8 cellular contexts compared by ENCODE assay signal in genomic region chr17:43907425-43907981, GRCh38. TPM values are rescaled to one million over a fixed set of nuclear protein-coding genes. Genes with fewer than 3 reads are reported as not detected.
DNase-seq lines count a peak whose midpoint lies in the region; ATAC-seq and TF ChIP-seq lines count a peak whose summit lies in the region.

Gene MPP2, minus strand, starts transcription at chr17:43907536. Its CDS starts 3,076 bp downstream, at chr17:43904460.

- no peaks in the 10 kb centered on the region for H3K36me3 ChIP-seq in BLaER1 treated with 17β-estradiol and CSF1 and Interleukin-3, amounts not matched to agents 10 nM and 100 nM
- H3K36me3 ChIP-seq in heart right ventricle (peaks cover 0 to 9% (median 0%) of the 10 kb centered on the region in 9 donors), trophoblast cell (ENCODE audit: control insufficient read depth in 1 of 2, insufficient read depth in 2 of 2, low read length in 2 of 2) (no peaks in the 10 kb centered on the region), aorta (ENCODE audit: control insufficient read depth in 1 of 2, insufficient read depth in 2 of 2, low read length in 1 of 2) (no peaks in the 10 kb centered on the region)

- no peaks in the 10 kb centered on the region for H3K9me3 ChIP-seq in BLaER1 treated with 17β-estradiol and CSF1 and Interleukin-3, amounts not matched to agents 10 nM and 100 nM (replicated peaks in 1 of 11)
- H3K9me3 ChIP-seq in heart right ventricle (no peaks in the 10 kb centered on the region), trophoblast cell (ENCODE audit: insufficient read depth, low read depth, low read length) (peaks cover 3% of the 10 kb centered on the region), aorta (ENCODE audit: control insufficient read depth, low read length) (no peaks in the 10 kb centered on the region)

- intact Hi-C loops in heart right ventricle (cut with DNase I) (no loop called here), aorta (cut with DNase I) (loop anchor here in 1 of 2 donors (10.0 kb wide), 1 partner anchor 217 kb away; the partner anchor contains the start of gene HDAC5)

- no peak within 1 kb of the TSS for H3K18ac ChIP-seq in trophoblast cell (ENCODE audit: low read length)

- H4K8ac ChIP-seq in trophoblast cell (ENCODE audit: low read depth, low read length): no peak within 1 kb of the TSS

- peaks cover 38 to 64% (median 56%) of the 10 kb centered on the region in 11 experiments for H3K27me3 ChIP-seq in BLaER1 treated with 17β-estradiol and CSF1 and Interleukin-3, amounts not matched to agents 10 nM and 100 nM
- peaks cover 0 to 52% (median 0%) of the 10 kb centered on the region in 7 donors for H3K27me3 ChIP-seq in heart right ventricle
- H3K27me3 ChIP-seq in trophoblast cell (ENCODE audit: insufficient read depth, low read length): peaks cover 18% of the 10 kb centered on the region
- H3K27me3 ChIP-seq in aorta (ENCODE audit: control insufficient read depth in 1 of 2, insufficient read depth in 2 of 2, low read length in 1 of 2): no peaks in the 10 kb centered on the region

- H3K4me1 ChIP-seq in BLaER1 treated with 17β-estradiol and CSF1 and Interleukin-3, amounts not matched to agents 10 nM and 100 nM: peaks cover 26 to 42% (median 34%) of the 10 kb centered on the region in 10 experiments; a peak in 18 of 20 replicates
- H3K4me1 ChIP-seq in heart right ventricle (peaks cover 3 to 41% (median 24%) of the 10 kb centered on the region in 9 donors), trophoblast cell (ENCODE audit: control insufficient read depth in 1 of 2, insufficient read depth in 2 of 2, low read length in 2 of 2) (peaks cover 0 to 11% of the 10 kb centered on the region in 2 experiments), aorta (ENCODE audit: control insufficient read depth in 1 of 2, insufficient read depth in 2 of 2, low read length in 2 of 2) (no peaks in the 10 kb centered on the region)

- H3K23ac ChIP-seq in trophoblast cell (ENCODE audit: low read length): no peak within 1 kb of the TSS

- TF ChIP-seq CTCF in heart right ventricle (IDR thresholded peaks at IDR 0.05): peak in 7 of 9 donors; percentile 10 to 57 (median 36)

- no peaks in the 10 kb centered on the region for H3K36me3 Mint-ChIP-seq in IgD-negative memory B cell

- H3K4me3 Mint-ChIP-seq in IgD-negative memory B cell: peak within 1 kb of the TSS; percentile 58 to 91 (median 76)

- peak within 1 kb of the TSS in 1 of 11 experiments; percentile 32; a peak in 1 of 22 replicates for H3K27ac ChIP-seq in BLaER1 treated with 17β-estradiol and CSF1 and Interleukin-3, amounts not matched to agents 10 nM and 100 nM
- H3K27ac ChIP-seq in angular gyrus (ENCODE audit: low read depth, low read length) (peak within 1 kb of the TSS; percentile 97), heart right ventricle (peak within 1 kb of the TSS in 9 of 10 donors; percentile 38 to 89 (median 83)), trophoblast cell (ENCODE audit: low read depth, low read length) (no peak within 1 kb of the TSS), aorta (ENCODE audit: low read depth in 1 of 2, low read length in 2 of 2) (peak within 1 kb of the TSS; percentile 64 to 94)

- H3K9ac ChIP-seq in BLaER1 treated with 17β-estradiol and CSF1 and Interleukin-3, amounts not matched to agents 10 nM and 100 nM: peak within 1 kb of the TSS; percentile 32 to 74 (median 64); a peak in 20 of 22 replicates
- H3K9ac ChIP-seq in trophoblast cell (ENCODE audit: low read length): no peak within 1 kb of the TSS

- no peak within 1 kb of the TSS for H2BK12ac ChIP-seq in trophoblast cell (ENCODE audit: low read length)

- DNase-seq in T follicular helper cell (ENCODE audit: low read depth) (peak; percentile 46), heart right ventricle (peak; percentile 69 to 72), trophoblast cell (peak; percentile 15 to 47), aorta (peak; percentile 87 to 93)

- H3K79me2 ChIP-seq in trophoblast cell (ENCODE audit: control insufficient read depth, insufficient read depth, low read length, poor library complexity): no peaks in the 10 kb centered on the region

- no peaks in the 10 kb centered on the region for H3K9me3 Mint-ChIP-seq in IgD-negative memory B cell

- no peak within 1 kb of the TSS for H2BK5ac ChIP-seq in trophoblast cell (ENCODE audit: low read depth, low read length, poor library complexity)

- no peak within 1 kb of the TSS for H4K91ac ChIP-seq in trophoblast cell (ENCODE audit: low read depth, low read length)

- peaks cover 43% of the 10 kb centered on the region for H3K27me3 Mint-ChIP-seq in IgD-negative memory B cell

- peaks cover 2% of the 10 kb centered on the region for H3K79me1 ChIP-seq in trophoblast cell (ENCODE audit: low read length)

- peak within 1 kb of the TSS; percentile 86 to 100 (median 99) for H3K4me2 ChIP-seq in BLaER1 treated with 17β-estradiol and CSF1 and Interleukin-3, amounts not matched to agents 10 nM and 100 nM
- peak within 1 kb of the TSS; percentile 76 for H3K4me2 ChIP-seq in trophoblast cell (ENCODE audit: low read length)

- ATAC-seq in heart right ventricle (peak; percentile 64 to 87 (median 84)), aorta (ENCODE audit: low FRiP score) (peak; percentile 86), GM21367 (IDR thresholded peaks at IDR 0.05; ENCODE audit: unreplicated experiment) (no peak)

- peaks cover 0 to 27% (median 10%) of the 10 kb centered on the region in 11 experiments; a peak in 12 of 22 replicates for H4K20me1 ChIP-seq in BLaER1 treated with 17β-estradiol and CSF1 and Interleukin-3, amounts not matched to agents 10 nM and 100 nM

- H4K12ac ChIP-seq in trophoblast cell (ENCODE audit: low read depth, low read length): peak within 1 kb of the TSS; percentile 44

- H3K4me3 ChIP-seq in BLaER1 treated with 17β-estradiol and CSF1 and Interleukin-3, amounts not matched to agents 10 nM and 100 nM: peak within 1 kb of the TSS; percentile 50 to 73 (median 65)
- H3K4me3 ChIP-seq in heart right ventricle: peak within 1 kb of the TSS; percentile 61 to 95 (median 83)
- H3K4me3 ChIP-seq in trophoblast cell (ENCODE audit: low read depth, low read length): peak within 1 kb of the TSS; percentile 64
- peak within 1 kb of the TSS; percentile 77 to 78 for H3K4me3 ChIP-seq in aorta (ENCODE audit: low read length in 2 of 2)

- H3K4me1 Mint-ChIP-seq in IgD-negative memory B cell: peaks cover 5 to 8% (median 7%) of the 10 kb centered on the region in 3 donors

- peak within 1 kb of the TSS; percentile 79 for H2AFZ ChIP-seq in trophoblast cell (ENCODE audit: insufficient read depth, low read length, poor library complexity)

- H3K4ac ChIP-seq in trophoblast cell (ENCODE audit: low read depth, low read length): no peak within 1 kb of the TSS

- H3K14ac ChIP-seq in trophoblast cell (ENCODE audit: low read length): no peak within 1 kb of the TSS

- WGBS in heart right ventricle, 2 donors: 1% methylated on average over 36 of the region's 36 CpGs
- no CpG with 5 or more reads among the region's 36 CpGs for whole genome bisulfite sequencing in trophoblast cell (ENCODE audit: extremely low coverage, insufficient coverage, insufficient read length)
- WGBS in aorta, 2 donors: 0 to 1% methylated on average over 36 of the region's 36 CpGs

- H2AK5ac ChIP-seq in trophoblast cell (ENCODE audit: low read length): no peak within 1 kb of the TSS

- no peak within 1 kb of the TSS for H2BK120ac ChIP-seq in trophoblast cell (ENCODE audit: insufficient read depth, low read length, poor library complexity)

- H3K27ac Mint-ChIP-seq in IgD-negative memory B cell: no peak within 1 kb of the TSS

RNA-seq across cellular contexts. Expression of gene MPP2, which starts in this region (rescaled TPM):
- polyA plus RNA-seq in IgD-negative memory B cell (0.18 TPM), heart right ventricle (1 to 10 TPM; 5.0 to 5.4 TPM), aorta (1 to 10 TPM; 1.4 to 5.5 TPM)
- total RNA-seq in heart right ventricle (10 to 100 TPM in 8 of 10 donors, 1 to 10 TPM in 2; 9.1 to 20.7 (median 14.1) TPM), aorta (10 to 100 TPM; 11.5 to 14.2 TPM)
- 0.88 and 0.96 TPM in 2 replicates for polyA plus RNA-seq in trophoblast cell (2013)

Comparison
In these comparisons a context has a peak if more than half of its experiments do, and no peak if none do; other contexts are left out.
1. DNase-seq: peak in every context shown above with its lines; median percentile 90 in aorta; 70 in heart right ventricle; 46 in T follicular helper cell; 31 in trophoblast cell.